9 cellular contexts compared by ENCODE assay signal in the genomic region with DNA sequence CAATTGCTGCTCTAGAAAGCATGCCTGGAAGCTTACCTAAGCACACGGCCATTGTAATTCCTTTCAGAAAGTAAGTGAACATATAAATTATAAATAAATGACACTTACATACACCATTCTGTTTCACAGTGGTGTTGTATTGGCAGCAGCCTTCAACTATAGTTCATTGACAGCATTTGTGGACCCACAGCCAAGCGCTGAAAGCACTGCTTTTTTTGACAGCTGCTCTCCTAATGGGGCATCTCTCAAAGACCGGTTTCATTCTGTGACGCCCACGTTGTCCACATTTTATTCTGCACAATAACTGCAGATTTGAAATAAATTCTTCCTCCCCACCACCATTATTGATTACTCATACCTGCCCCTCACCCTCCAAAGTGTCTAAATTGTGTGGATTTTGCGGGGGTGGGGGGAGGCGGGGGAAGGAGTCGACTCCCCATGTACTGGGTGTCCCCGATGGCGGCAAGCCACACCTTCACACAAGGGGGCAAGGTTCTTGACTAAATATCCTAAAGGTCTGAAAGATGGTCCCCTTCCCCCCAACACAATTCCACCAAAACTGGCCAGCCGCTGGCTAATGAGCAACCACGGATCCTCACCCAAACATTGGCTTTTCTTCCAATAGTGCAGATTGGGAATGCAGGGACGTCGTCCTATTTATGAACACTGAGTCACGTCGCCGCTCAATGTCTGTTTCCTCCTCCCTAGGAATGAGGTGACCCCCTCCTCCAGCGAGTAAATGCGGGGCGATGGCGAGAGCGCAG. TPM values are rescaled to one million over a fixed set of nuclear protein-coding genes. Genes with fewer than 3 reads are reported as not detected.
DNase-seq lines count a peak whose midpoint lies in the region; ATAC-seq, FAIRE-seq and TF ChIP-seq lines count a peak whose summit lies in the region.
"Had no signal": no experiment of that assay in that cellular context is flagged by ENCODE, and none has a peak within 500 bp of the region (broad histone marks: within the 10 kb centered on the region; RNA-seq: fewer than 3 reads in every experiment).

No MANE protein-coding gene starts in this region.

- peak overlapping the region; percentile 94 for H3K4me2 ChIP-seq in HCT116 (ENCODE audit: low read length)
- peak overlapping the region; percentile 57 for H3K4me2 ChIP-seq in keratinocyte (ENCODE audit: control insufficient read depth, extremely low read depth, insufficient read depth, low read depth, low read length)

- CTCF ChIA-PET in HCT116 (lab: Charles Lee): interaction anchor here (1.3 kb wide), 1 partner anchor 11 kb away, joined by 4 read pairs; no protein-coding TSS in a partner anchor

- H3K4me1 Mint-ChIP-seq in activated naive CD8-positive, alpha-beta T cell treated with anti-CD3 and anti-CD28 coated beads for 36 hours: peaks cover 33% of the 10 kb centered on the region
- H3K4me1 Mint-ChIP-seq in stimulated activated naive B cell treated with anti-CD40 and anti-IgM and Interleukin-4, amounts not matched to agents 10 μg/mL and 1 μg/mL and 100 μg/mL, for 72 hours: peaks cover 21 to 27% of the 10 kb centered on the region in 2 donors

- H3K4me3 ChIP-seq in HCT116 (replicated peaks in 1 of 2; ENCODE audit: low read depth in 1 of 2, low read length in 2 of 2): peak overlapping the region; percentile 59 to 73
- H3K4me3 ChIP-seq in keratinocyte (ENCODE audit: control insufficient read depth in 2 of 3, extremely low read depth in 1 of 3, insufficient read depth in 2 of 3, low read depth in 1 of 3, low read length in 3 of 3): peak overlapping the region; percentile 60 to 81 (median 80)

- H3K9me2 ChIP-seq in HCT116 (ENCODE audit: insufficient read depth): no peaks in the 10 kb centered on the region

- peak overlapping the region; percentile 42 for H3K27ac Mint-ChIP-seq in activated naive CD8-positive, alpha-beta T cell treated with anti-CD3 and anti-CD28 coated beads for 36 hours
- no peak overlapping the region for H3K27ac Mint-ChIP-seq in stimulated activated naive B cell treated with anti-CD40 and anti-IgM and Interleukin-4, amounts not matched to agents 10 μg/mL and 1 μg/mL and 100 μg/mL, for 72 hours

- H3K36me3 Mint-ChIP-seq in activated naive CD8-positive, alpha-beta T cell treated with anti-CD3 and anti-CD28 coated beads for 36 hours: no peaks in the 10 kb centered on the region
- peaks cover 0 to 2% of the 10 kb centered on the region in 2 donors for H3K36me3 Mint-ChIP-seq in stimulated activated naive B cell treated with anti-CD40 and anti-IgM and Interleukin-4, amounts not matched to agents 10 μg/mL and 1 μg/mL and 100 μg/mL, for 72 hours

- no peak for FAIRE-seq in keratinocyte (lab: Jason Lieb, UNC)

- no peaks in the 10 kb centered on the region for H3K9me1 ChIP-seq in keratinocyte (ENCODE audit: control insufficient read depth, extremely low read depth, insufficient read depth, low read length)

- no peaks in the 10 kb centered on the region for H3K9me3 ChIP-seq in HCT116 (ENCODE audit: control insufficient read depth in 1 of 2, insufficient read depth in 1 of 2, low read depth in 1 of 2, low read length in 2 of 2)
- H3K9me3 ChIP-seq in keratinocyte (ENCODE audit: control insufficient read depth, low read depth, low read length): no peaks in the 10 kb centered on the region

- POLR2A ChIA-PET in HCT116 (lab: Charles Lee): no interaction called here

- peak overlapping the region; percentile 83 for H3K4me3 Mint-ChIP-seq in activated naive CD8-positive, alpha-beta T cell treated with anti-CD3 and anti-CD28 coated beads for 36 hours
- peak overlapping the region; percentile 80 for H3K4me3 Mint-ChIP-seq in stimulated activated naive B cell treated with anti-CD40 and anti-IgM and Interleukin-4, amounts not matched to agents 10 μg/mL and 1 μg/mL and 100 μg/mL, for 72 hours

- H2AFZ ChIP-seq in HCT116 (ENCODE audit: low read depth, low read length, poor library complexity, severe bottlenecking): no peak overlapping the region
- peak overlapping the region; percentile 2 for H2AFZ ChIP-seq in keratinocyte (ENCODE audit: control insufficient read depth, low read length)

- no TSS peak for BruUV-seq in HCT116 (replicated peaks; lab: Mats Ljungman, UMichigan)

- no peaks in the 10 kb centered on the region for H4K20me1 ChIP-seq in HCT116 (ENCODE audit: insufficient read depth)
- H4K20me1 ChIP-seq in keratinocyte (ENCODE audit: control insufficient read depth, extremely low read depth, insufficient read depth, low read length): no peaks in the 10 kb centered on the region

- no peaks in the 10 kb centered on the region for H3K9me3 Mint-ChIP-seq in activated naive CD8-positive, alpha-beta T cell treated with anti-CD3 and anti-CD28 coated beads for 36 hours
- no peaks in the 10 kb centered on the region for H3K9me3 Mint-ChIP-seq in stimulated activated naive B cell treated with anti-CD40 and anti-IgM and Interleukin-4, amounts not matched to agents 10 μg/mL and 1 μg/mL and 100 μg/mL, for 72 hours

- H3K4me1 ChIP-seq in HCT116 (ENCODE audit: control insufficient read depth in 1 of 2, insufficient read depth in 2 of 2, low read length in 2 of 2) (peaks cover 5 to 12% of the 10 kb centered on the region in 2 experiments; a peak in 3 of 4 replicates), keratinocyte (ENCODE audit: control insufficient read depth, extremely low read depth, insufficient read depth, low read length) (peaks cover 9% of the 10 kb centered on the region)

- no peak for TF ChIP-seq CTCF in HCT116 (IDR thresholded peaks at IDR 0.05 in 2 of 3, conservative IDR thresholded peaks at IDR 0.05 in 1 of 3; ENCODE audit: borderline replicate concordance in 1 of 3, insufficient read depth in 1 of 3, low read depth in 2 of 3, low read length in 2 of 3)
- no peak for TF ChIP-seq CTCF in keratinocyte (optimal IDR thresholded peaks at IDR 0.05 in 1 of 3, IDR thresholded peaks at IDR 0.05 in 1 of 3, conservative IDR thresholded peaks at IDR 0.05 in 1 of 3; ENCODE audit: extremely low read depth in 1 of 3, insufficient read depth in 2 of 3, low read length in 3 of 3)

- no peaks in the 10 kb centered on the region for H3K36me3 ChIP-seq in HCT116 (ENCODE audit: control insufficient read depth in 1 of 2, insufficient read depth in 2 of 2, low read length in 2 of 2)
- no peaks in the 10 kb centered on the region for H3K36me3 ChIP-seq in keratinocyte (ENCODE audit: control insufficient read depth in 2 of 2, extremely low read depth in 1 of 2, insufficient read depth in 2 of 2, low read length in 2 of 2)

- intact Hi-C loops in HCT116 (cut with micrococcal nuclease): loop anchor here (2.0 to 10.0 kb wide), 2 partner anchors 17 to 59 kb away; no protein-coding TSS in a partner anchor

- DNase-seq in AG08396 (ENCODE audit: low spot score) (peak; percentile 54), HCT116 (ENCODE audit: low read depth, low spot score) (no peak), keratinocyte (ENCODE audit: low read depth, low spot score) (no peak), inferior parietal cortex (ENCODE audit: extremely low spot score) (no peak), glomerular visceral epithelial cell (ENCODE audit: extremely low spot score) (no peak)
- peak; percentile 6 for DNase-seq in activated naive CD8-positive, alpha-beta T cell treated with anti-CD3 and anti-CD28 coated beads for 36 hours
- no peak for DNase-seq in stimulated activated naive B cell treated with anti-CD40 and anti-IgM and Interleukin-4, amounts not matched to agents 10 μg/mL and 1 μg/mL and 100 μg/mL, for 72 hours

- TF ChIP-seq POLR2A in HCT116 (IDR thresholded peaks at IDR 0.05; ENCODE audit: borderline replicate concordance, extremely low read depth, insufficient read depth, insufficient read length): no peak

- H3K9ac ChIP-seq in HCT116 (ENCODE audit: low read length) (peak overlapping the region; percentile 58), keratinocyte (ENCODE audit: control insufficient read depth, extremely low read depth, insufficient read depth, low read length) (peak overlapping the region; percentile 59)

- ATAC-seq in HCT116 (no peak), GM18861 (IDR thresholded peaks at IDR 0.05; ENCODE audit: unreplicated experiment) (no peak)
- no peak for ATAC-seq in stimulated activated naive B cell treated with anti-CD40 and anti-IgM and Interleukin-4, amounts not matched to agents 10 μg/mL and 1 μg/mL and 100 μg/mL, for 72 hours (replicated peaks)

- RAD21 ChIA-PET in HCT116 (lab: Charles Lee; ENCODE audit: low non-redundant PET in 1 of 2, low total read pairs in 2 of 2, uncharacterized antibody in 2 of 2, unreplicated experiment in 2 of 2): no interaction called here

- H3K27ac ChIP-seq in HCT116 (ENCODE audit: low read depth, low read length) (peak overlapping the region; percentile 53; the same call in 1 of the 2 replicates), keratinocyte (ENCODE audit: control insufficient read depth, insufficient read depth, low read length) (no peak overlapping the region)

- H3K27me3 ChIP-seq in HCT116 (ENCODE audit: insufficient read depth, low read length) (no peaks in the 10 kb centered on the region), keratinocyte (ENCODE audit: control insufficient read depth, extremely low read depth, insufficient read depth, low read length) (no peaks in the 10 kb centered on the region)

- H3K27me3 Mint-ChIP-seq in activated naive CD8-positive, alpha-beta T cell treated with anti-CD3 and anti-CD28 coated beads for 36 hours: no peaks in the 10 kb centered on the region
- H3K27me3 Mint-ChIP-seq in stimulated activated naive B cell treated with anti-CD40 and anti-IgM and Interleukin-4, amounts not matched to agents 10 μg/mL and 1 μg/mL and 100 μg/mL, for 72 hours: peaks cover 0 to 4% of the 10 kb centered on the region in 2 donors

- dilution Hi-C loops in keratinocyte (cut with MboI; ENCODE audit: extremely low pct_ligation_motif_present, low sequenced_read_pairs): no loop called here

- no peak for TF ChIP-seq RAD21 in HCT116 (IDR thresholded peaks at IDR 0.05; ENCODE audit: low read depth)

- H3K79me2 ChIP-seq in HCT116 (ENCODE audit: insufficient read depth, low read length) (no peaks in the 10 kb centered on the region), keratinocyte (ENCODE audit: control insufficient read depth, insufficient read depth, low read length) (peaks cover 3% of the 10 kb centered on the region)

RNA-seq across cellular contexts. Expression of a gene that starts 1.1 kb away (rescaled TPM):
- total RNA-seq in HCT116 (2021; ENCODE audit: unreplicated experiment): 9.7 TPM
- 11.0 and 11.2 TPM in 2 replicates for polyA plus RNA-seq in HCT116 (2012)
- total RNA-seq in activated naive CD8-positive, alpha-beta T cell treated with anti-CD3 and anti-CD28 coated beads for 36 hours: 10 to 100 TPM; 11.5 to 13.2 TPM
- polyA plus RNA-seq in keratinocyte: 14.6 to 22.4 TPM (median 21.3 TPM) in 3 replicates
- polyA plus RNA-seq in keratinocyte (2011; ENCODE audit: low read depth): 16.3 TPM
- polyA plus RNA-seq in keratinocyte (2011; cell fraction: cytosol; rRNA removed): 14.4 and 18.3 TPM in 2 replicates
- 19.4 and 21.4 TPM in 2 replicates for polyA plus RNA-seq in keratinocyte (2011; cell fraction: nucleus; rRNA removed)
- 17.4 and 28.5 TPM in 2 replicates for polyA plus RNA-seq in keratinocyte (2012; ENCODE audit: low replicate concordance)
- polyA minus RNA-seq in keratinocyte: 8.9 to 23.0 TPM (median 16.1 TPM) in 3 replicates
- polyA minus RNA-seq in keratinocyte (2011; cell fraction: cytosol; rRNA and poly(A)+ RNA removed): 10.0 TPM
- 13.8 and 21.0 TPM in 2 replicates for polyA minus RNA-seq in keratinocyte (2011; cell fraction: nucleus; rRNA and poly(A)+ RNA removed)

RNA-seq across cellular contexts. Expression of a gene that starts 54.9 kb away (rescaled TPM):
- total RNA-seq in HCT116 (2021; ENCODE audit: unreplicated experiment): 0.05 TPM
- not detected in 2 replicates for polyA plus RNA-seq in HCT116 (2012)
- total RNA-seq in activated naive CD8-positive, alpha-beta T cell treated with anti-CD3 and anti-CD28 coated beads for 36 hours: under 1 TPM; 0.66 to 0.78 TPM
- not detected in 3 replicates for polyA plus RNA-seq in keratinocyte
- polyA plus RNA-seq in keratinocyte (2011; ENCODE audit: low read depth): not detected
- polyA plus RNA-seq in keratinocyte (2011; cell fraction: cytosol; rRNA removed): not detected in 2 replicates
- polyA plus RNA-seq in keratinocyte (2011; cell fraction: nucleus; rRNA removed): not detected in 2 replicates
- not detected in 2 replicates for polyA plus RNA-seq in keratinocyte (2012; ENCODE audit: low replicate concordance)
- not detected in 3 replicates for polyA minus RNA-seq in keratinocyte
- polyA minus RNA-seq in keratinocyte (2011; cell fraction: cytosol; rRNA and poly(A)+ RNA removed): not detected
- polyA minus RNA-seq in keratinocyte (2011; cell fraction: nucleus; rRNA and poly(A)+ RNA removed): not detected in 2 replicates
- total RNA-seq: pulmonary artery endothelial cell had no signal

Comparison
In these comparisons a context has a peak if more than half of its experiments do, and no peak if none do; other contexts are left out.
1. DNase-seq: peak in AG08396 (single experiment) and activated naive CD8-positive, alpha-beta T cell treated with anti-CD3 and anti-CD28 coated beads for 36 hours (single experiment); none in HCT116 (single experiment), keratinocyte (single experiment), stimulated activated naive B cell treated with anti-CD40 and anti-IgM and Interleukin-4, amounts not matched to agents 10 μg/mL and 1 μg/mL and 100 μg/mL, for 72 hours (single experiment), inferior parietal cortex (single experiment) and glomerular visceral epithelial cell (single experiment).